Comparison of ENCODE assay signal across 2 cellular contexts in genomic region chrX:37565254-37565653, GRCh38. TPM values are rescaled to one million over a fixed set of nuclear protein-coding genes. Genes with fewer than 3 reads are reported as not detected.
"Had no signal": no experiment of that assay in that cellular context is flagged by ENCODE, and none has a peak within 500 bp of the region (broad histone marks: within the 10 kb centered on the region; RNA-seq: fewer than 3 reads in every experiment).

No MANE protein-coding gene starts in this region.

RNA-seq across cellular contexts. Expression of gene LANCL3, which starts 6.2 kb away (rescaled TPM):
- total RNA-seq: G401, GM12878 had no signal
- polyA plus RNA-seq: GM12878 had no signal
